In the genomic region with DNA sequence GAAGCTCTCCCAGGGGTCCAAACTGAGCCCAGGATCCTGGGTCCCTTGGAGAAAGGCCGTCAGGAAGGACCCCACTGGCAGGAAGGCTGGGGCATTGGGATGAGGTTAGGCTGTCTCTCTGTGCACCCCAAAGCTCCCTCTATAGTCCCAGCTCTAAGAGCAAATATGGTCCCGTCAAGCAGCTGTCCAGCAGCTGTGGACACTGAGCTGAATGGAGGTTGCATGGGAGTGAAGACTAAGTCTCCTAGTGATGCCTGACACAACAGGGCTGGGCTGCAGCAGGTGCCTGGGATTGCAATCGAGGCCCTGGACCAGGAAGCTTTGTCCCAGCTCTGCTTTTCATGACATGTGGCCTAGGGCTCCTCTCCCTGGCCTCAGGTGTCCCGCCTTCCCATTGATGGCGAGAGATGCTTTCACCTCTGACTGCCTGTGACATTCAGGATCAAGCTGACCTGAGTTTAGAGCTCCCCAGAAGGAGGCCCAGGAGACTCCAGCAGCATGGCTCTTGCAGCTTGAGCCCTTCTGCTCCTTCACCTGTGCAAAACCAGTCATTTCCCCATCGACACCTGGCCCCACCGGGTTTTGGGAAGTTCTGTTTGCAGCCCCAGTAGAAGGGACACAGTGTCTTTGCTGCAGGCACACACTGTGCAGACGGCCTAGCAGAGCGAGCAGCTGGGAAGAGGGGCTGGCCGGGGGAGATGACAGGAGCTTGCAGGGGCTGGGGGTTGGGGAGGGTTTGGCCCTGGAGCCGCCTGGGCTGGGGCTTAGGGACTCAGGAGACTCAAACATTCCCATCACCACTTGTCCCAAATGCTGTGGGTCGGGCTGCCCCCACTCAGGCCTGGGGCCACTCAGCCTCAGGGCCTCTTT, we compare ENCODE assay signal across 1 cellular context.
A peak's percentile ranks its signal among the peaks of the same experiment; 100 is the strongest.
TF ChIP-seq lines count a peak whose summit lies in the region.

No MANE protein-coding gene starts in this region.

TF ChIP-seq in SK-N-SH, 30 proteins besides CTCF, POLR2A, EP300 and RAD21 (continued from another document):
- TF ChIP-seq, protein P1, sequence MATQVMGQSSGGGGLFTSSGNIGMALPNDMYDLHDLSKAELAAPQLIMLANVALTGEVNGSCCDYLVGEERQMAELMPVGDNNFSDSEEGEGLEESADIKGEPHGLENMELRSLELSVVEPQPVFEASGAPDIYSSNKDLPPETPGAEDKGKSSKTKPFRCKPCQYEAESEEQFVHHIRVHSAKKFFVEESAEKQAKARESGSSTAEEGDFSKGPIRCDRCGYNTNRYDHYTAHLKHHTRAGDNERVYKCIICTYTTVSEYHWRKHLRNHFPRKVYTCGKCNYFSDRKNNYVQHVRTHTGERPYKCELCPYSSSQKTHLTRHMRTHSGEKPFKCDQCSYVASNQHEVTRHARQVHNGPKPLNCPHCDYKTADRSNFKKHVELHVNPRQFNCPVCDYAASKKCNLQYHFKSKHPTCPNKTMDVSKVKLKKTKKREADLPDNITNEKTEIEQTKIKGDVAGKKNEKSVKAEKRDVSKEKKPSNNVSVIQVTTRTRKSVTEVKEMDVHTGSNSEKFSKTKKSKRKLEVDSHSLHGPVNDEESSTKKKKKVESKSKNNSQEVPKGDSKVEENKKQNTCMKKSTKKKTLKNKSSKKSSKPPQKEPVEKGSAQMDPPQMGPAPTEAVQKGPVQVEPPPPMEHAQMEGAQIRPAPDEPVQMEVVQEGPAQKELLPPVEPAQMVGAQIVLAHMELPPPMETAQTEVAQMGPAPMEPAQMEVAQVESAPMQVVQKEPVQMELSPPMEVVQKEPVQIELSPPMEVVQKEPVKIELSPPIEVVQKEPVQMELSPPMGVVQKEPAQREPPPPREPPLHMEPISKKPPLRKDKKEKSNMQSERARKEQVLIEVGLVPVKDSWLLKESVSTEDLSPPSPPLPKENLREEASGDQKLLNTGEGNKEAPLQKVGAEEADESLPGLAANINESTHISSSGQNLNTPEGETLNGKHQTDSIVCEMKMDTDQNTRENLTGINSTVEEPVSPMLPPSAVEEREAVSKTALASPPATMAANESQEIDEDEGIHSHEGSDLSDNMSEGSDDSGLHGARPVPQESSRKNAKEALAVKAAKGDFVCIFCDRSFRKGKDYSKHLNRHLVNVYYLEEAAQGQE (IDR thresholded peaks at IDR 0.05; ENCODE audit: low read depth, low read length) = peak; percentile 85
- no peak for TF ChIP-seq TEAD4 (IDR thresholded peaks at IDR 0.05; ENCODE audit: borderline replicate concordance, insufficient read depth)
